In genomic region chr5:157458835-157459234, GRCh38 we compare ENCODE assay signal across 19 cellular contexts. TPM values are rescaled to one million over a fixed set of nuclear protein-coding genes. Genes with fewer than 3 reads are reported as not detected.
"Had no signal": no experiment of that assay in that cellular context is flagged by ENCODE, and none has a peak within 500 bp of the region (broad histone marks: within the 10 kb centered on the region; RNA-seq: fewer than 3 reads in every experiment).

No MANE protein-coding gene starts in this region.

- FAIRE-seq: colon, islet of Langerhans had no signal

- H3K27ac ChIP-seq: epithelial cell of prostate, gastrocnemius medialis, heart right ventricle, left lung, SJSA1, upper lobe of left lung had no signal

- H3K4me3 ChIP-seq: gastrocnemius medialis, heart right ventricle, left lung, SJSA1, upper lobe of left lung had no signal

- H3K36me3 ChIP-seq: gastrocnemius medialis, heart right ventricle, left lung, SJSA1, upper lobe of left lung had no signal

- DNase-seq: activated CD4-positive, alpha-beta T cell treated with anti-CD3 and anti-CD28 coated beads for 36 hours; activated CD8-positive, alpha-beta T cell treated with anti-CD3 and anti-CD28 coated beads for 36 hours; effector CD8-positive, alpha-beta T cell; gastrocnemius medialis; heart right ventricle; left lung; midbrain; nucleus accumbens; right cardiac atrium; T-cell; T1000; upper lobe of left lung had no signal

- H3K4me3 Mint-ChIP-seq: activated CD8-positive, alpha-beta T cell treated with anti-CD3 and anti-CD28 coated beads for 36 hours had no signal

- H3K36me3 Mint-ChIP-seq: stimulated activated effector memory CD8-positive, alpha-beta T cell treated with anti-CD3 and anti-CD28 coated beads, Interleukin-12 subunit alpha, Interleukin-12 subunit beta, amount 100 ng/mL, for 72 hours; T-cell had no signal

- H3K9me3 ChIP-seq: gastrocnemius medialis, heart right ventricle, left lung, SJSA1, upper lobe of left lung had no signal

- H3K9me3 Mint-ChIP-seq: activated CD8-positive, alpha-beta T cell treated with anti-CD3 and anti-CD28 coated beads for 36 hours; activated T-helper 2 cell treated with anti-CD3 and anti-CD28 coated beads, Interferon-gamma antibody, Interleukin-2, Interleukin-4, amounts not matched to agents 10 μg/mL and 5 μg/mL and 100 μg/mL, durations not matched to agents 14 hours and 24 hours and 36 hours; stimulated activated effector memory CD8-positive, alpha-beta T cell treated with anti-CD3 and anti-CD28 coated beads, Interleukin-12 subunit alpha, Interleukin-12 subunit beta, amount 100 ng/mL, for 72 hours; T-cell had no signal

- ATAC-seq: activated CD4-positive, alpha-beta T cell treated with anti-CD3 and anti-CD28 coated beads for 36 hours; activated CD8-positive, alpha-beta T cell treated with anti-CD3 and anti-CD28 coated beads for 36 hours; gastrocnemius medialis; heart right ventricle; left lung; stimulated activated effector memory CD8-positive, alpha-beta T cell treated with anti-CD3 and anti-CD28 coated beads, Interleukin-12 subunit alpha, Interleukin-12 subunit beta, amount 100 ng/mL, for 72 hours; T-cell had no signal

- H3K27ac Mint-ChIP-seq: activated CD4-positive, alpha-beta T cell treated with anti-CD3 and anti-CD28 coated beads for 36 hours; activated CD8-positive, alpha-beta T cell treated with anti-CD3 and anti-CD28 coated beads for 36 hours; activated T-helper 2 cell treated with anti-CD3 and anti-CD28 coated beads, Interferon-gamma antibody, Interleukin-2, Interleukin-4, amounts not matched to agents 10 μg/mL and 5 μg/mL and 100 μg/mL, durations not matched to agents 14 hours and 24 hours and 36 hours; progenitor cell of endocrine pancreas; stimulated activated effector memory CD8-positive, alpha-beta T cell treated with anti-CD3 and anti-CD28 coated beads, Interleukin-12 subunit alpha, Interleukin-12 subunit beta, amount 100 ng/mL, for 72 hours; T-cell had no signal

RNA-seq across cellular contexts. Expression of gene NIPAL4, which starts 1.2 kb away (rescaled TPM):
- total RNA-seq: progenitor cell of endocrine pancreas had no signal
